ENCODE assay signal across 1 cellular context in the genomic region with DNA sequence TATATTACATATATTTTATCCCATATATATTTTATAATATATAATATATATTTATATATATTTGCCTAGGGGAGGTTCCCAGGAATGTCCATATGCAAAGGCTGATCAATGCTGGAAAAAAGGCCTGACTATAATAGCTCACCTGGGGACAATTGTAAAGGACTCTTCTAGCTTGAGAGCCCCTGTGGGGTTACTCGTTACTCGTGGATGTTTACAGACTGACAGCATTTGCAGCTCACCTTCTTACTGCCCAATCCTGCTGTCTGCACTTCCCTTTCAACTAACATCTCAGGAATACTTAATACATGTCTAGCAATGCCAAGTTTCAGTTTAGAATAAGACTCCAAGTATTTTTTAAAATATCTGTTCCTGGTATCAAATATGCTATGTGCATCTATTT.
A peak's percentile ranks its signal among the peaks of the same experiment; 100 is the strongest.
TF ChIP-seq lines count a peak whose summit lies in the region.

No MANE protein-coding gene starts in this region.

TF ChIP-seq in GM23338, 12 proteins besides CTCF, POLR2A, EP300 and RAD21:
- peak; percentile 52; the same call in 1 of the 2 replicates for TF ChIP-seq ZNF462 (CRISPR knock-in tag; IDR thresholded peaks at IDR 0.05)
- no peak for TF ChIP-seq ZNF114 (CRISPR knock-in tag; IDR thresholded peaks at IDR 0.05)
